17 cellular contexts compared by ENCODE assay signal in the genomic region with DNA sequence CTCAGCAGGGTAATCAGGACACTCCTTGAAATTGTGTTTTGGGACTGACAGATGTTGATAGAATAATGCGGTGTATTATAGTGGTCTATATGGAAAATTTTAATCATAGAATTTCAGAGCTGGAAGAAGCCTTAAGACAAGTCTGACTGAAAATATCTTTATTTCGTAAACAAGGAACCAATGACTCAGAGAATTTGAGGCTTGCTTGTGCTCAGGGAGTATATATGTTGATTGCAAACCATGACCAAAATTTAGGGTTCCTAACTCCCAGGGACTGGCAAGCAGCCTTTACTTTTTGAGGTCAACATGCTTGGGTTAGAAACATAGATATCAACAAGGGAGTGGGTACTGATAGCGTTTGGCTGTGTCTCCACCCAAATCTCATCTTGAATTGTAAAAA.
"Had no signal": no experiment of that assay in that cellular context is flagged by ENCODE, and none has a peak within 500 bp of the region (broad histone marks: within the 10 kb centered on the region; RNA-seq: fewer than 3 reads in every experiment).

No MANE protein-coding gene starts in this region.

- ATAC-seq: effector memory CD8-positive, alpha-beta T cell; heart left ventricle; naive thymus-derived CD8-positive, alpha-beta T cell; psoas muscle; right lobe of liver; stimulated activated effector memory CD8-positive, alpha-beta T cell treated with anti-CD3 and anti-CD28 coated beads, Interleukin-12 subunit alpha, Interleukin-12 subunit beta, amount 100 ng/mL, for 72 hours had no signal

- H3K27me3 Mint-ChIP-seq: dendritic cell treated with granulocyte-macrophage colony-stimulating factor and Interleukin-4, amounts not matched to agents 40 ng/mL and 50 ng/mL, for 4 days had no signal

- DNase-seq: effector memory CD8-positive, alpha-beta T cell; esophagus squamous epithelium; heart left ventricle; hippocampal formation; kidney glomerular epithelial cell; mesendoderm; naive thymus-derived CD8-positive, alpha-beta T cell; psoas muscle; retina; right lobe of liver; stimulated activated CD4-positive, alpha-beta T cell treated with anti-CD3 and anti-CD28 coated beads, Interleukin-4, amount 100 ng/mL, for 1 hour; stimulated activated CD8-positive, alpha-beta memory T cell treated with anti-CD3 and anti-CD28 coated beads, Interleukin-4, amount 100 ng/mL, for 48 hours had no signal

- H3K9me3 Mint-ChIP-seq: dendritic cell treated with granulocyte-macrophage colony-stimulating factor and Interleukin-4, amounts not matched to agents 40 ng/mL and 50 ng/mL, for 4 days; effector memory CD8-positive, alpha-beta T cell; naive thymus-derived CD8-positive, alpha-beta T cell; stimulated activated effector memory CD8-positive, alpha-beta T cell treated with anti-CD3 and anti-CD28 coated beads, Interleukin-12 subunit alpha, Interleukin-12 subunit beta, amount 100 ng/mL, for 72 hours had no signal

- H3K4me3 ChIP-seq: esophagus squamous epithelium, heart left ventricle, psoas muscle, right lobe of liver had no signal

- H3K36me3 Mint-ChIP-seq: naive thymus-derived CD8-positive, alpha-beta T cell; stimulated activated effector memory CD8-positive, alpha-beta T cell treated with anti-CD3 and anti-CD28 coated beads, Interleukin-12 subunit alpha, Interleukin-12 subunit beta, amount 100 ng/mL, for 72 hours had no signal

- FAIRE-seq: colon, frontal cortex, islet of Langerhans had no signal

- H3K4me1 Mint-ChIP-seq: naive thymus-derived CD8-positive, alpha-beta T cell had no signal

- H3K27ac Mint-ChIP-seq: dendritic cell treated with granulocyte-macrophage colony-stimulating factor and Interleukin-4, amounts not matched to agents 40 ng/mL and 50 ng/mL, for 4 days; effector memory CD8-positive, alpha-beta T cell; naive thymus-derived CD8-positive, alpha-beta T cell; stimulated activated effector memory CD8-positive, alpha-beta T cell treated with anti-CD3 and anti-CD28 coated beads, Interleukin-12 subunit alpha, Interleukin-12 subunit beta, amount 100 ng/mL, for 72 hours had no signal

- H3K4me3 Mint-ChIP-seq: dendritic cell treated with granulocyte-macrophage colony-stimulating factor and Interleukin-4, amounts not matched to agents 40 ng/mL and 50 ng/mL, for 4 days; effector memory CD8-positive, alpha-beta T cell; naive thymus-derived CD8-positive, alpha-beta T cell; stimulated activated effector memory CD8-positive, alpha-beta T cell treated with anti-CD3 and anti-CD28 coated beads, Interleukin-12 subunit alpha, Interleukin-12 subunit beta, amount 100 ng/mL, for 72 hours had no signal
